ENCODE assay signal across 20 cellular contexts in genomic region chr6:3504938-3505735, GRCh38. TPM values are rescaled to one million over a fixed set of nuclear protein-coding genes. Genes with fewer than 3 reads are reported as not detected.
DNase-seq lines count a peak whose midpoint lies in the region; ATAC-seq, FAIRE-seq and TF ChIP-seq lines count a peak whose summit lies in the region.
"Had no signal": no experiment of that assay in that cellular context is flagged by ENCODE, and none has a peak within 500 bp of the region (broad histone marks: within the 10 kb centered on the region; RNA-seq: fewer than 3 reads in every experiment).

No MANE protein-coding gene starts in this region.

- H3K27me3 Mint-ChIP-seq in CD4-positive, alpha-beta memory T cell, result peaks cover 9 to 12% of the 10 kb centered on the region in 2 donors

- H3K4me3 ChIP-seq in right atrium auricular region, result no peak overlapping the region
- no peak overlapping the region for H3K4me3 ChIP-seq in HepG2 (replicated peaks in 1 of 3; ENCODE audit: insufficient read depth in 1 of 3, low read depth in 2 of 3, low read length in 3 of 3)
- H3K4me3 ChIP-seq in prostate gland, result no peak overlapping the region
- no peak overlapping the region for H3K4me3 ChIP-seq in CD4-positive, alpha-beta memory T cell (ENCODE audit: low read length in 2 of 2)
- H3K4me3 ChIP-seq: SJSA1 had no signal

- H3K27me3 ChIP-seq in right atrium auricular region, result no peaks in the 10 kb centered on the region
- no peaks in the 10 kb centered on the region for H3K27me3 ChIP-seq in HepG2 (ENCODE audit: control insufficient read depth in 1 of 2, insufficient read depth in 2 of 2, low read length in 2 of 2)
- no peaks in the 10 kb centered on the region for H3K27me3 ChIP-seq in prostate gland (replicated peaks; ENCODE audit: insufficient read depth)
- H3K27me3 ChIP-seq in CD4-positive, alpha-beta memory T cell (ENCODE audit: insufficient read depth, low read length), result no peaks in the 10 kb centered on the region
- H3K27me3 ChIP-seq: SJSA1 had no signal

- no peak for TF ChIP-seq RAD21 in HepG2 (CRISPR knock-in tag; IDR thresholded peaks at IDR 0.05)

- no peak overlapping the region for H3K27ac Mint-ChIP-seq in CD4-positive, alpha-beta memory T cell
- H3K27ac Mint-ChIP-seq: CD14-positive monocyte had no signal

- no peak overlapping the region for H2AFZ ChIP-seq in HepG2 (ENCODE audit: low read length)

- no peak for DNase-seq in left ventricle myocardium superior
- DNase-seq in right atrium auricular region (ENCODE audit: low spot score), result no peak
- DNase-seq in HepG2 (ENCODE audit: low spot score), result no peak
- no peak for DNase-seq in prostate gland (ENCODE audit: low spot score)
- no peak for DNase-seq in iPS-NIHi7 (ENCODE audit: extremely low spot score)
- no peak for DNase-seq in CD4-positive, alpha-beta memory T cell
- DNase-seq in activated T-cell treated with anti-CD3 and anti-CD28 coated beads, Interleukin-2, amount 50 U/mL, for 1 hour, result no peak
- no peak for DNase-seq in NCI-H1694 treated with DMSO at 0.1 percent for 48 hours (lab: John Stamatoyannopoulos, UW)
- DNase-seq: DMS79; H7; KBM-7; NCI-H1105; NCI-H146; NCI-H2029 treated with DMSO at 0.1 percent for 48 hours; NCI-H226; NCI-H510A treated with DMSO at 0.1 percent for 48 hours; NCI-H748 treated with DMSO at 0.1 percent for 48 hours; NK-92 treated with Interleukin-12 subunit alpha and Interleukin-12 subunit beta, amount 100 ng/mL, for 24 hours had no signal

- TF ChIP-seq CTCF in right atrium auricular region (IDR thresholded peaks at IDR 0.05) (no peak), HepG2 (CRISPR knock-in tag; IDR thresholded peaks at IDR 0.05) (no peak), prostate gland (IDR thresholded peaks at IDR 0.05) (no peak)

- no peak overlapping the region for H3K4me3 Mint-ChIP-seq in CD4-positive, alpha-beta memory T cell
- H3K4me3 Mint-ChIP-seq: CD14-positive monocyte had no signal

- CTCF ChIA-PET in HepG2 (lab: Yijun Ruan, JAX; ENCODE audit: low intra/inter-chr PET ratio, low total read pairs), result no interaction called here
- CTCF ChIA-PET in CD4-positive, alpha-beta memory T cell (lab: Charles Lee; ENCODE audit: partially characterized antibody), result no interaction called here

- H3K9me3 ChIP-seq in right atrium auricular region (no peaks in the 10 kb centered on the region), HepG2 (ENCODE audit: low read length) (no peaks in the 10 kb centered on the region), prostate gland (no peaks in the 10 kb centered on the region)
- H3K9me3 ChIP-seq in CD4-positive, alpha-beta memory T cell (ENCODE audit: control insufficient read depth in 1 of 2, low read length in 2 of 2), result no peaks in the 10 kb centered on the region
- H3K9me3 ChIP-seq: SJSA1 had no signal

- no TSS peak for BruUV-seq in HepG2 (replicated peaks; lab: Mats Ljungman, UMichigan)

- no peaks in the 10 kb centered on the region for H3K79me2 ChIP-seq in HepG2 (ENCODE audit: insufficient read depth, low read length)

- TF ChIP-seq POLR2A in HepG2 (IDR thresholded peaks at IDR 0.05; ENCODE audit: insufficient read depth in 1 of 2, low read depth in 2 of 2, low read length in 2 of 2) (no peak), prostate gland (IDR thresholded peaks at IDR 0.05) (no peak)

- in situ Hi-C loops in HepG2 (cut with HindIII; ENCODE audit: extremely low pct_ligation_motif_present, low pct_unique_long_range_greater_than_20kb), result loop anchor here (5.0 kb wide), 1 partner anchor 93 kb away; no protein-coding TSS in a partner anchor

- H3K36me3 ChIP-seq in right atrium auricular region, result no peaks in the 10 kb centered on the region
- no peaks in the 10 kb centered on the region for H3K36me3 ChIP-seq in HepG2 (replicated peaks in 1 of 2; ENCODE audit: control insufficient read depth in 1 of 2, insufficient read depth in 2 of 2, low read length in 2 of 2)
- no peaks in the 10 kb centered on the region for H3K36me3 ChIP-seq in prostate gland
- H3K36me3 ChIP-seq in CD4-positive, alpha-beta memory T cell (ENCODE audit: insufficient read depth, low read length), result no peaks in the 10 kb centered on the region
- H3K36me3 ChIP-seq: SJSA1 had no signal

- no peak overlapping the region for H3K9ac ChIP-seq in HepG2 (ENCODE audit: insufficient read depth, low read depth, low read length)

- no peak for FAIRE-seq in HepG2 (lab: Jason Lieb, UNC)

- intact Hi-C loops in left ventricle myocardium superior (cut with micrococcal nuclease), result no loop called here
- intact Hi-C loops in HepG2 (cut with micrococcal nuclease; ENCODE audit: unreplicated experiment), result loop anchor here (5.0 to 10.0 kb wide), 2 partner anchors 48 to 90 kb away; partner anchors contain the start of gene SLC22A23
- intact Hi-C loops in prostate gland (cut with DNase I), result no loop called here
- intact Hi-C loops in CD4-positive, alpha-beta memory T cell (cut with micrococcal nuclease), result no loop called here

- H4K20me1 ChIP-seq in HepG2 (ENCODE audit: insufficient read depth, low read length), result no peaks in the 10 kb centered on the region

- ATAC-seq in left ventricle myocardium superior (peak; percentile 34), HepG2 (no peak)

- no peaks in the 10 kb centered on the region for H3K4me1 Mint-ChIP-seq in CD4-positive, alpha-beta memory T cell

- TF ChIP-seq EP300 in HepG2 (IDR thresholded peaks at IDR 0.05; ENCODE audit: low read depth in 2 of 2, low read length in 2 of 2) (no peak), HepG2 (CRISPR knock-in tag; IDR thresholded peaks at IDR 0.05; ENCODE audit: borderline replicate concordance) (no peak)

- H3K9me3 Mint-ChIP-seq in CD4-positive, alpha-beta memory T cell, result peaks cover 0 to 2% (median 0%) of the 10 kb centered on the region in 8 donors

- H3K36me3 Mint-ChIP-seq in CD4-positive, alpha-beta memory T cell, result no peaks in the 10 kb centered on the region
- H3K36me3 Mint-ChIP-seq: CD14-positive monocyte had no signal

- H3K4me1 ChIP-seq in right atrium auricular region (no peaks in the 10 kb centered on the region), HepG2 (ENCODE audit: insufficient read depth, low read length) (peaks cover 81% of the 10 kb centered on the region), prostate gland (replicated peaks) (peaks cover 3% of the 10 kb centered on the region)
- no peaks in the 10 kb centered on the region for H3K4me1 ChIP-seq in CD4-positive, alpha-beta memory T cell (ENCODE audit: insufficient read depth, low read length)

- POLR2A ChIA-PET in HepG2 (lab: Yijun Ruan, JAX), result no interaction called here
- POLR2A ChIA-PET in CD4-positive, alpha-beta memory T cell (lab: Charles Lee; ENCODE audit: partially characterized antibody), result no interaction called here

- no peak overlapping the region for H3K4me2 ChIP-seq in HepG2 (ENCODE audit: low read depth, low read length)

- WGBS in HepG2 (ENCODE audit: low lambda C conversion rate), result 83% methylated on average over 13 of the region's 13 CpGs
- 94% methylated on average over 13 of the region's 13 CpGs for WGBS in prostate gland

- H3K27ac ChIP-seq in right atrium auricular region (no peak overlapping the region), HepG2 (ENCODE audit: extremely low read length, insufficient read depth, low read length) (no peak overlapping the region), prostate gland (peak overlapping the region; percentile 57 to 66)
- H3K27ac ChIP-seq in CD4-positive, alpha-beta memory T cell (ENCODE audit: low read depth, low read length), result no peak overlapping the region
- H3K27ac ChIP-seq: SJSA1 had no signal

TF ChIP-seq in HepG2, 621 proteins besides CTCF, POLR2A, EP300 and RAD21 (continues in another document):
- TF ChIP-seq RXRB (CRISPR knock-in tag; IDR thresholded peaks at IDR 0.05; ENCODE audit: borderline replicate concordance) (no peak), NFYB (CRISPR knock-in tag; IDR thresholded peaks at IDR 0.05) (peak; percentile 46), ZNF24 (IDR thresholded peaks at IDR 0.05) (no peak), DMAP1 (CRISPR knock-in tag; IDR thresholded peaks at IDR 0.05) (no peak), AGO1 (IDR thresholded peaks at IDR 0.05; ENCODE audit: low read depth, low read length, poor library complexity, severe bottlenecking) (no peak)

RNA-seq across cellular contexts. Expression of gene SLC22A23, which starts 48.3 kb away (rescaled TPM):
- 7.1 TPM for total RNA-seq in left ventricle myocardium superior
- 1 to 10 TPM; 2.9 to 7.2 TPM for total RNA-seq in right atrium auricular region
- 14.4 and 17.5 TPM in 2 replicates for total RNA-seq in HepG2 (2016; rRNA removed; fragmentation: Illumina TruSeq; extraction: Trizol)
- 5.9 and 6.8 TPM in 2 replicates for total RNA-seq in HepG2 (2016; cell fraction: cytosol; rRNA removed; fragmentation: Illumina TruSeq; extraction: Trizol; ENCODE audit: low read depth)
- total RNA-seq in HepG2 (2016; cell fraction: insoluble cytoplasmic fraction; rRNA removed; fragmentation: Illumina TruSeq; extraction: Trizol), result 11.7 and 17.5 TPM in 2 replicates
- total RNA-seq in HepG2 (2016; cell fraction: membrane; rRNA removed; fragmentation: Illumina TruSeq; extraction: Trizol), result 9.8 and 11.5 TPM in 2 replicates
- total RNA-seq in HepG2 (2016; cell fraction: nucleus; rRNA removed; fragmentation: Illumina TruSeq; extraction: Trizol), result 33.2 and 38.2 TPM in 2 replicates
- 11.8 and 17.3 TPM in 2 replicates for polyA plus RNA-seq in HepG2 (2011; rRNA removed)
- 15.4 and 19.5 TPM in 2 replicates for polyA plus RNA-seq in HepG2 (2011; cell fraction: cytosol; rRNA removed)
- polyA plus RNA-seq in HepG2 (2011; cell fraction: nucleus; rRNA removed), result 54.1 and 61.7 TPM in 2 replicates
- polyA plus RNA-seq in HepG2 (2012), result 25.2 and 36.8 TPM in 2 replicates
- 2.0 and 2.2 TPM in 2 replicates for polyA plus RNA-seq in HepG2 (2016; cell fraction: cytosol; fragmentation: Illumina TruSeq; extraction: Trizol; ENCODE audit: low read depth)
- polyA plus RNA-seq in HepG2 (2016; cell fraction: insoluble cytoplasmic fraction; fragmentation: Illumina TruSeq; extraction: Trizol; ENCODE audit: low read depth), result 12.7 and 15.3 TPM in 2 replicates
- 5.3 and 6.1 TPM in 2 replicates for polyA plus RNA-seq in HepG2 (2016; cell fraction: membrane; fragmentation: Illumina TruSeq; extraction: Trizol; ENCODE audit: low read depth)
- polyA plus RNA-seq in HepG2 (2016; cell fraction: nucleus; fragmentation: Illumina TruSeq; extraction: Trizol; ENCODE audit: insufficient read depth, low read depth), result 42.3 and 52.5 TPM in 2 replicates
- polyA minus RNA-seq in HepG2 (2011; rRNA and poly(A)+ RNA removed; ENCODE audit: low replicate concordance), result 1.4 and 75.8 TPM in 2 replicates
- polyA minus RNA-seq in HepG2 (2011; cell fraction: cytosol; rRNA and poly(A)+ RNA removed), result 30.2 and 44.5 TPM in 2 replicates
- polyA minus RNA-seq in HepG2 (2011; cell fraction: nucleus; rRNA and poly(A)+ RNA removed), result 77.3 and 90.4 TPM in 2 replicates
- 100 to 1,000 TPM in 1 of 2 donors, 10 to 100 TPM in 1; 53.1 to 129 TPM for total RNA-seq in prostate gland
- 10 to 100 TPM in 1 of 2 experiments, 1 to 10 TPM in 1; 7.9 to 12.5 TPM for total RNA-seq in CD4-positive, alpha-beta memory T cell
- 1 to 10 TPM in 1 of 2 donors, under 1 TPM in 1; 0.32 to 3.4 TPM for polyA plus RNA-seq in CD4-positive, alpha-beta memory T cell
- polyA plus RNA-seq: CD14-positive monocyte had no signal

Comparison
In these comparisons a context has a peak if more than half of its experiments do, and no peak if none do; other contexts are left out.
1. H3K27ac ChIP-seq: peak in prostate gland (2 of 2); none in right atrium auricular region (0 of 2), HepG2 (single experiment) and CD4-positive, alpha-beta memory T cell (single experiment).